14 cellular contexts compared by ENCODE assay signal in the genomic region with DNA sequence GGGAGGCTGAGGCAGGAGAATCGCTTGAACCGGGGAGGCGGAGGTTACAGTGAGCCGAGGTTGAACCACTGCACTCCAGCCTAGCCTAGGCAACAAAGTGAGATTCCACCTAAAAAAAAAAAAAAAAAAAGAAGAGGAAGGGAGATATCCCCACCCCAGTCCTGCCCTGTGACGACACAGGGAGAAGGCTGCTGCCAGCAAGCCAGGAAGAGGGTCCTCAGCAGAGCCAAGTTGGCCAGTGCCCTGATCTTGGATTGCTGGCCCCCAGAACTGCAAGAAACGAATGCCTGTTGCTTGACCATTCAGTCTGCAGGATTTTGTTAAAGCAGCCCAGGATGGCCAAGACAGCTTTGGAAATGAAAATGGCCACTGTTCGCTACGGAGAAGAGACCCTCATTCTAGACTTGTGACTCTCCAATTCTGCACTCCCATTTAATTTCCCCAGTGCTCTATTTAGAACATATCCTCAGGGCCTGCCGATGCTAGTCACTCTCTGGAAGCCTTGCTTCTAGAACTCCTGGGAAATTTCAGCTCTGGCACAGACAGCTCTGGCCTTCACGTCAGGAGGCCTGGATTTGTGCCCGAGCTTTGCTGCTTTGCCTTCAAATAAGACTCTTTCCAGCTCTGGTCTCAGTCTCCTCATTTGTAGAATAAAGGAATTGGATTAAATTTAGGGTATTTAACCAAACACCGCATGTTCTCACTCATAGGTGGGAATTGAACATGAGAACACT. TPM values are rescaled to one million over a fixed set of nuclear protein-coding genes. Genes with fewer than 3 reads are reported as not detected.
A peak's percentile ranks its signal among the peaks of the same experiment; 100 is the strongest.
DNase-seq lines count a peak whose midpoint lies in the region; ATAC-seq, FAIRE-seq and TF ChIP-seq lines count a peak whose summit lies in the region.
"Had no signal": no experiment of that assay in that cellular context is flagged by ENCODE, and none has a peak within 500 bp of the region (broad histone marks: within the 10 kb centered on the region; RNA-seq: fewer than 3 reads in every experiment).

No MANE protein-coding gene starts in this region.

- H3K27ac ChIP-seq in right lobe of liver (peak overlapping the region in 1 of 3 donors; percentile 29), HepG2 (ENCODE audit: extremely low read length, insufficient read depth, low read length) (no peak overlapping the region), Peyer's patch (peak overlapping the region in 2 of 4 donors; percentile 42 to 45), MM.1S (ENCODE audit: low read length) (no peak overlapping the region)

- TF ChIP-seq EP300 in HepG2 (IDR thresholded peaks at IDR 0.05; ENCODE audit: low read depth in 2 of 2, low read length in 2 of 2) (no peak), HepG2 (CRISPR knock-in tag; IDR thresholded peaks at IDR 0.05; ENCODE audit: borderline replicate concordance) (no peak)

- H3K36me3 ChIP-seq in right lobe of liver (no peaks in the 10 kb centered on the region), HepG2 (replicated peaks in 1 of 2; ENCODE audit: control insufficient read depth in 1 of 2, insufficient read depth in 2 of 2, low read length in 2 of 2) (no peaks in the 10 kb centered on the region), Peyer's patch (no peaks in the 10 kb centered on the region), MM.1S (replicated peaks; ENCODE audit: insufficient read depth, low read length) (no peaks in the 10 kb centered on the region)

- H3K4me2 ChIP-seq in HepG2 (ENCODE audit: low read depth, low read length) (no peak overlapping the region), MM.1S (ENCODE audit: low read depth, low read length) (no peak overlapping the region)

- no TSS peak for BruUV-seq in HepG2 (replicated peaks; lab: Mats Ljungman, UMichigan)

- TF ChIP-seq CTCF in right lobe of liver (IDR thresholded peaks at IDR 0.05) = no peak
- no peak for TF ChIP-seq CTCF in HepG2 (CRISPR knock-in tag; IDR thresholded peaks at IDR 0.05)
- TF ChIP-seq CTCF in Peyer's patch (IDR thresholded peaks at IDR 0.05) = no peak
- TF ChIP-seq CTCF in MM.1S (IDR thresholded peaks at IDR 0.05; ENCODE audit: low read length) = no peak

- H3K4me1 ChIP-seq in right lobe of liver (peaks cover 0 to 11% (median 0%) of the 10 kb centered on the region in 4 donors), HepG2 (ENCODE audit: insufficient read depth, low read length) (peaks cover 38% of the 10 kb centered on the region), Peyer's patch (peaks cover 0 to 9% (median 0%) of the 10 kb centered on the region in 4 donors), MM.1S (ENCODE audit: low read length) (no peaks in the 10 kb centered on the region)

- H3F3A ChIP-seq in MM.1S (ENCODE audit: insufficient read depth, low read length) = no peaks in the 10 kb centered on the region

- H3K9me3 ChIP-seq in right lobe of liver (no peaks in the 10 kb centered on the region), HepG2 (ENCODE audit: low read length) (no peaks in the 10 kb centered on the region), Peyer's patch (no peaks in the 10 kb centered on the region), MM.1S (replicated peaks; ENCODE audit: insufficient read depth, low read length) (no peaks in the 10 kb centered on the region)

- H2AFZ ChIP-seq in HepG2 (ENCODE audit: low read length) (no peak overlapping the region), MM.1S (ENCODE audit: low read length) (no peak overlapping the region)

- H3K9me2 ChIP-seq in MM.1S (replicated peaks; ENCODE audit: insufficient read depth, low read length) = no peaks in the 10 kb centered on the region

- TF ChIP-seq POLR2A in right lobe of liver (IDR thresholded peaks at IDR 0.05) (no peak), HepG2 (IDR thresholded peaks at IDR 0.05; ENCODE audit: insufficient read depth in 1 of 2, low read depth in 2 of 2, low read length in 2 of 2) (no peak), Peyer's patch (IDR thresholded peaks at IDR 0.05) (no peak)

- DNase-seq in right lobe of liver = peak in 2 of 3 donors; percentile 44 to 76
- DNase-seq in HepG2 (ENCODE audit: low spot score) = no peak
- peak; percentile 88 for DNase-seq in Right ventricle myocardium superior
- peak in 33 of 56 donors; percentile 1 to 82 (median 38) for DNase-seq in nucleus accumbens (lab: John Stamatoyannopoulos, UW)
- no peak for DNase-seq in SKM-1 (lab: John Stamatoyannopoulos, UW; ENCODE audit: unreplicated experiment)
- DNase-seq in Peyer's patch = no peak
- DNase-seq in MM.1S = no peak
- DNase-seq: activated CD4-positive, alpha-beta T cell treated with anti-CD3 and anti-CD28 coated beads, Interleukin-2, amount 50 U/mL, for 1 hour; Karpas-422; NCI-H2081; stimulated activated naive CD8-positive, alpha-beta T cell treated with anti-CD3 and anti-CD28 coated beads, Interleukin-15, Interleukin-2, amounts not matched to agents 100 U/mL and 50 U/mL, for 24 hours; T1000 had no signal

- H3K79me2 ChIP-seq in HepG2 (ENCODE audit: insufficient read depth, low read length) (no peaks in the 10 kb centered on the region), MM.1S (ENCODE audit: low read length) (no peaks in the 10 kb centered on the region)

- WGBS in right lobe of liver (ENCODE audit: insufficient coverage, low coverage, low lambda C conversion rate, missing lambda C conversion rate) = 63% methylated on average over 7 of the region's 12 CpGs
- 59% methylated on average over 12 of the region's 12 CpGs for WGBS in HepG2 (ENCODE audit: low lambda C conversion rate)

- H3K4me3 ChIP-seq in right lobe of liver (no peak overlapping the region), HepG2 (replicated peaks in 1 of 3; ENCODE audit: insufficient read depth in 1 of 3, low read depth in 2 of 3, low read length in 3 of 3) (no peak overlapping the region), Peyer's patch (no peak overlapping the region), MM.1S (ENCODE audit: low read length) (no peak overlapping the region)

- H3K27me3 ChIP-seq in right lobe of liver = no peaks in the 10 kb centered on the region
- H3K27me3 ChIP-seq in HepG2 (ENCODE audit: control insufficient read depth in 1 of 2, insufficient read depth in 2 of 2, low read length in 2 of 2) = peaks cover 0 to 20% of the 10 kb centered on the region in 2 experiments; a peak in 4 of 5 replicates
- no peaks in the 10 kb centered on the region for H3K27me3 ChIP-seq in Peyer's patch
- H3K27me3 ChIP-seq in MM.1S (replicated peaks; ENCODE audit: insufficient read depth, low read length) = no peaks in the 10 kb centered on the region

- FAIRE-seq in HepG2 (lab: Jason Lieb, UNC) = no peak
- FAIRE-seq: G401.6 had no signal

- in situ Hi-C loops in HepG2 (cut with HindIII; ENCODE audit: extremely low pct_ligation_motif_present, low pct_unique_long_range_greater_than_20kb) = no loop called here

- intact Hi-C loops in right lobe of liver (cut with DNase I) (no loop called here), HepG2 (cut with micrococcal nuclease; ENCODE audit: unreplicated experiment) (no loop called here), Right ventricle myocardium superior (cut with DNase I) (no loop called here)

- POLR2A ChIA-PET in HepG2 (lab: Yijun Ruan, JAX) = no interaction called here

- CTCF ChIA-PET in HepG2 (lab: Yijun Ruan, JAX; ENCODE audit: low intra/inter-chr PET ratio, low total read pairs) = no interaction called here

- H3K9ac ChIP-seq in HepG2 (ENCODE audit: insufficient read depth, low read depth, low read length) (no peak overlapping the region), MM.1S (ENCODE audit: low read length) (no peak overlapping the region)

- peak in 2 of 4 donors; percentile 19 to 27 for ATAC-seq in right lobe of liver
- no peak for ATAC-seq in HepG2
- ATAC-seq in Right ventricle myocardium superior (ENCODE audit: poor library complexity) = peak; percentile 85
- no peak for ATAC-seq in HG03457 (IDR thresholded peaks at IDR 0.05; ENCODE audit: unreplicated experiment)
- ATAC-seq: stimulated activated naive CD8-positive, alpha-beta T cell treated with anti-CD3 and anti-CD28 coated beads, Interleukin-15, Interleukin-2, amounts not matched to agents 100 U/mL and 50 U/mL, for 24 hours had no signal

- no peak for TF ChIP-seq RAD21 in HepG2 (CRISPR knock-in tag; IDR thresholded peaks at IDR 0.05)

- H4K20me1 ChIP-seq in HepG2 (ENCODE audit: insufficient read depth, low read length) (no peaks in the 10 kb centered on the region), MM.1S (ENCODE audit: insufficient read depth, low read length) (no peaks in the 10 kb centered on the region)

RNA-seq across cellular contexts. Expression of a gene that starts 15.8 kb away (rescaled TPM):
- total RNA-seq in right lobe of liver (1 to 10 TPM; 5.3 to 7.6 (median 6.7) TPM), HepG2 (2016; rRNA removed; fragmentation: Illumina TruSeq; extraction: Trizol) (14.2 and 14.7 TPM in 2 replicates), Right ventricle myocardium superior (9.7 TPM), Peyer's patch (10 to 100 TPM; 11.6 to 16.1 (median 13.9) TPM)
- total RNA-seq in HepG2 (2016; cell fraction: cytosol; rRNA removed; fragmentation: Illumina TruSeq; extraction: Trizol; ENCODE audit: low read depth) = 2.6 and 2.9 TPM in 2 replicates
- total RNA-seq in HepG2 (2016; cell fraction: insoluble cytoplasmic fraction; rRNA removed; fragmentation: Illumina TruSeq; extraction: Trizol) = 13.0 and 14.1 TPM in 2 replicates
- total RNA-seq in HepG2 (2016; cell fraction: membrane; rRNA removed; fragmentation: Illumina TruSeq; extraction: Trizol) = 6.7 and 7.1 TPM in 2 replicates
- 15.6 and 17.6 TPM in 2 replicates for total RNA-seq in HepG2 (2016; cell fraction: nucleus; rRNA removed; fragmentation: Illumina TruSeq; extraction: Trizol)
- 9.1 and 9.4 TPM in 2 replicates for polyA plus RNA-seq in HepG2 (2011; rRNA removed)
- polyA plus RNA-seq in HepG2 (2011; cell fraction: cytosol; rRNA removed) = 7.3 and 10.9 TPM in 2 replicates
- polyA plus RNA-seq in HepG2 (2011; cell fraction: nucleus; rRNA removed) = 18.3 and 22.2 TPM in 2 replicates
- 13.3 and 16.8 TPM in 2 replicates for polyA plus RNA-seq in HepG2 (2012)
- 0.83 and 0.85 TPM in 2 replicates for polyA plus RNA-seq in HepG2 (2016; cell fraction: cytosol; fragmentation: Illumina TruSeq; extraction: Trizol; ENCODE audit: low read depth)
- 12.6 and 14.1 TPM in 2 replicates for polyA plus RNA-seq in HepG2 (2016; cell fraction: insoluble cytoplasmic fraction; fragmentation: Illumina TruSeq; extraction: Trizol; ENCODE audit: low read depth)
- polyA plus RNA-seq in HepG2 (2016; cell fraction: membrane; fragmentation: Illumina TruSeq; extraction: Trizol; ENCODE audit: low read depth) = 3.2 and 3.4 TPM in 2 replicates
- polyA plus RNA-seq in HepG2 (2016; cell fraction: nucleus; fragmentation: Illumina TruSeq; extraction: Trizol; ENCODE audit: insufficient read depth, low read depth) = 30.7 and 31.8 TPM in 2 replicates
- polyA minus RNA-seq in HepG2 (2011; rRNA and poly(A)+ RNA removed; ENCODE audit: low replicate concordance) = 10.4 and 15.8 TPM in 2 replicates
- polyA minus RNA-seq in HepG2 (2011; cell fraction: cytosol; rRNA and poly(A)+ RNA removed) = 9.9 and 11.5 TPM in 2 replicates
- 21.5 and 23.1 TPM in 2 replicates for polyA minus RNA-seq in HepG2 (2011; cell fraction: nucleus; rRNA and poly(A)+ RNA removed)

RNA-seq across cellular contexts. Expression of a gene that starts 43.6 kb away (rescaled TPM):
- total RNA-seq in right lobe of liver (10 to 100 TPM; 10.1 to 21.5 (median 15.5) TPM), HepG2 (2016; rRNA removed; fragmentation: Illumina TruSeq; extraction: Trizol) (46.8 and 73.9 TPM in 2 replicates), Right ventricle myocardium superior (18.5 TPM), Peyer's patch (10 to 100 TPM in 2 of 4 donors, 1 to 10 TPM in 2; 8.8 to 10.7 (median 9.8) TPM)
- total RNA-seq in HepG2 (2016; cell fraction: cytosol; rRNA removed; fragmentation: Illumina TruSeq; extraction: Trizol; ENCODE audit: low read depth) = 12.6 and 14.2 TPM in 2 replicates
- total RNA-seq in HepG2 (2016; cell fraction: insoluble cytoplasmic fraction; rRNA removed; fragmentation: Illumina TruSeq; extraction: Trizol) = 48.2 and 65.2 TPM in 2 replicates
- 60.9 and 67.5 TPM in 2 replicates for total RNA-seq in HepG2 (2016; cell fraction: membrane; rRNA removed; fragmentation: Illumina TruSeq; extraction: Trizol)
- 22.2 and 26.9 TPM in 2 replicates for total RNA-seq in HepG2 (2016; cell fraction: nucleus; rRNA removed; fragmentation: Illumina TruSeq; extraction: Trizol)
- 22.3 and 26.9 TPM in 2 replicates for polyA plus RNA-seq in HepG2 (2011; rRNA removed)
- polyA plus RNA-seq in HepG2 (2011; cell fraction: cytosol; rRNA removed) = 16.3 and 24.5 TPM in 2 replicates
- polyA plus RNA-seq in HepG2 (2011; cell fraction: nucleus; rRNA removed) = 8.2 and 10.7 TPM in 2 replicates
- 46.9 and 47.5 TPM in 2 replicates for polyA plus RNA-seq in HepG2 (2012)
- 27.4 and 35.8 TPM in 2 replicates for polyA plus RNA-seq in HepG2 (2016; cell fraction: cytosol; fragmentation: Illumina TruSeq; extraction: Trizol; ENCODE audit: low read depth)
- 84.9 and 88.7 TPM in 2 replicates for polyA plus RNA-seq in HepG2 (2016; cell fraction: insoluble cytoplasmic fraction; fragmentation: Illumina TruSeq; extraction: Trizol; ENCODE audit: low read depth)
- polyA plus RNA-seq in HepG2 (2016; cell fraction: membrane; fragmentation: Illumina TruSeq; extraction: Trizol; ENCODE audit: low read depth) = 69.2 and 75.1 TPM in 2 replicates
- 54.7 and 59.0 TPM in 2 replicates for polyA plus RNA-seq in HepG2 (2016; cell fraction: nucleus; fragmentation: Illumina TruSeq; extraction: Trizol; ENCODE audit: insufficient read depth, low read depth)
- 19.8 and 24.2 TPM in 2 replicates for polyA minus RNA-seq in HepG2 (2011; rRNA and poly(A)+ RNA removed; ENCODE audit: low replicate concordance)
- polyA minus RNA-seq in HepG2 (2011; cell fraction: cytosol; rRNA and poly(A)+ RNA removed) = 14.4 and 17.2 TPM in 2 replicates
- polyA minus RNA-seq in HepG2 (2011; cell fraction: nucleus; rRNA and poly(A)+ RNA removed) = 12.0 and 12.3 TPM in 2 replicates

Comparison
In these comparisons a context has a peak if more than half of its experiments do, and no peak if none do; other contexts are left out.
1. DNase-seq: peak in right lobe of liver (2 of 3), Right ventricle myocardium superior (single experiment) and nucleus accumbens (33 of 56); none in HepG2 (single experiment), SKM-1 (single experiment), Peyer's patch (0 of 3) and MM.1S (single experiment).